In the genomic region with DNA sequence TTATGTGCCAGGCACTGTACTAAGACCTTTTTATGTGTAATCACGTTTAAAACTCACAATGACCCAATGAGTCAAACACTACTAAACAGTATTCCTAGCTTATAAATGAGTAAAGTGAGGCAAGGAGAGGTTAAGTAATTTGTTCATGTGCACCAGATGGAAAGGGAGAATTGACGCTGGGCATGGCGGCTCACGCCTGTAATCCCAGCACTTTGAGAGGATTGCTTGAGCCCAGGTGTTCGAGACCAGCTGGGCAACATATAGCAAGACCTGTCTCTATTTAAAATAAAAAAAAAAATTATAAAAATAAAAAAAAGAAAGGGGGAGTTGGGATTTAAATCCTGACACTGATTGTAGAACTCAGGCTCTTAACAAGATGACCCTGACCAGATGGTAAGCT, we compare ENCODE assay signal across 13 cellular contexts.
"Had no signal": no experiment of that assay in that cellular context is flagged by ENCODE, and none has a peak within 500 bp of the region (broad histone marks: within the 10 kb centered on the region; RNA-seq: fewer than 3 reads in every experiment).

No MANE protein-coding gene starts in this region.

- H3K4me2 ChIP-seq: hepatocyte had no signal

- DNase-seq: activated CD4-positive, alpha-beta memory T cell treated with anti-CD3 and anti-CD28 coated beads, Interleukin-2, amount 10 ng/mL, durations not matched to agents 7 days and 5 days; activated CD4-positive, alpha-beta T cell treated with anti-CD3 and anti-CD28 coated beads for 36 hours; colonic mucosa; effector CD4-positive, alpha-beta T cell; foreskin melanocyte; naive B cell; stimulated activated CD4-positive, alpha-beta T cell treated with anti-CD3 and anti-CD28 coated beads, Interleukin-2, amount 100 ng/mL, for 48 hours; stimulated activated CD8-positive, alpha-beta memory T cell treated with anti-CD3 and anti-CD28 coated beads, Interleukin-4, amount 100 ng/mL, for 48 hours; stimulated activated naive CD8-positive, alpha-beta T cell treated with anti-CD3 and anti-CD28 coated beads, Interleukin-15, amount 100 ng/mL, for 72 hours; T1000; thyroid gland had no signal

- ATAC-seq: activated CD4-positive, alpha-beta T cell treated with anti-CD3 and anti-CD28 coated beads for 36 hours; stimulated activated naive CD8-positive, alpha-beta T cell treated with anti-CD3 and anti-CD28 coated beads, Interleukin-15, amount 100 ng/mL, for 72 hours had no signal

- H3K27ac ChIP-seq: colonic mucosa, hepatocyte, neutrophil had no signal

- H3K27me3 Mint-ChIP-seq: activated CD4-positive, alpha-beta memory T cell treated with anti-CD3 and anti-CD28 coated beads, Interleukin-2, amount 10 ng/mL, durations not matched to agents 7 days and 5 days; activated CD4-positive, alpha-beta T cell treated with anti-CD3 and anti-CD28 coated beads for 36 hours; naive B cell; stimulated activated naive CD8-positive, alpha-beta T cell treated with anti-CD3 and anti-CD28 coated beads, Interleukin-15, amount 100 ng/mL, for 72 hours had no signal

- H3K4me3 Mint-ChIP-seq: activated CD4-positive, alpha-beta memory T cell treated with anti-CD3 and anti-CD28 coated beads, Interleukin-2, amount 10 ng/mL, durations not matched to agents 7 days and 5 days; activated CD4-positive, alpha-beta T cell treated with anti-CD3 and anti-CD28 coated beads for 36 hours; stimulated activated naive CD8-positive, alpha-beta T cell treated with anti-CD3 and anti-CD28 coated beads, Interleukin-15, amount 100 ng/mL, for 72 hours had no signal

- H2AFZ ChIP-seq: hepatocyte had no signal

- H3K4me1 Mint-ChIP-seq: stimulated activated naive CD8-positive, alpha-beta T cell treated with anti-CD3 and anti-CD28 coated beads, Interleukin-15, amount 100 ng/mL, for 72 hours had no signal

- H3K9me3 Mint-ChIP-seq: activated CD4-positive, alpha-beta memory T cell treated with anti-CD3 and anti-CD28 coated beads, Interleukin-2, amount 10 ng/mL, durations not matched to agents 7 days and 5 days; naive B cell; stimulated activated naive CD8-positive, alpha-beta T cell treated with anti-CD3 and anti-CD28 coated beads, Interleukin-15, amount 100 ng/mL, for 72 hours had no signal

- H3K4me3 ChIP-seq: colonic mucosa, hepatocyte, thyroid gland had no signal

- H3K4me1 ChIP-seq: colonic mucosa had no signal

- H3K27me3 ChIP-seq: colonic mucosa, hepatocyte, neutrophil, thyroid gland had no signal

- H3K27ac Mint-ChIP-seq: activated CD4-positive, alpha-beta memory T cell treated with anti-CD3 and anti-CD28 coated beads, Interleukin-2, amount 10 ng/mL, durations not matched to agents 7 days and 5 days; activated CD4-positive, alpha-beta T cell treated with anti-CD3 and anti-CD28 coated beads for 36 hours had no signal

- H3K9me3 ChIP-seq: colonic mucosa, neutrophil, thyroid gland had no signal
